ENCODE assay signal across 9 cellular contexts in genomic region chr5:62326302-62326701, GRCh38. TPM values are rescaled to one million over a fixed set of nuclear protein-coding genes. Genes with fewer than 3 reads are reported as not detected.
DNase-seq lines count a peak whose midpoint lies in the region; ATAC-seq and TF ChIP-seq lines count a peak whose summit lies in the region.
"Had no signal": no experiment of that assay in that cellular context is flagged by ENCODE, and none has a peak within 500 bp of the region (broad histone marks: within the 10 kb centered on the region; RNA-seq: fewer than 3 reads in every experiment).

No MANE protein-coding gene starts in this region.

- H3K27ac ChIP-seq in endodermal cell (ENCODE audit: low read depth, low read length) (no peak overlapping the region), GM23248 (no peak overlapping the region)

- H3K79me2 ChIP-seq in GM23248 (ENCODE audit: insufficient read depth) = peaks cover 100% of the 10 kb centered on the region

- H3K9me3 Mint-ChIP-seq in endodermal cell = no peaks in the 10 kb centered on the region

- peak overlapping the region; percentile 50 for H3K27ac Mint-ChIP-seq in endodermal cell

- peaks cover 21% of the 10 kb centered on the region for H3K36me3 Mint-ChIP-seq in endodermal cell (ENCODE audit: low read depth)

- H3K36me3 ChIP-seq in endodermal cell (ENCODE audit: control insufficient read depth, insufficient read depth, low read length) = peaks cover 9% of the 10 kb centered on the region
- H3K36me3 ChIP-seq in GM23248 (ENCODE audit: low read depth) = peaks cover 3% of the 10 kb centered on the region; the same call in 1 of the 2 replicates

- no peak for TF ChIP-seq CTCF in endodermal cell (conservative IDR thresholded peaks at IDR 0.05)

- H3K4me1 ChIP-seq in endodermal cell (ENCODE audit: control insufficient read depth, insufficient read depth, low read length) (no peaks in the 10 kb centered on the region), GM23248 (ENCODE audit: insufficient read depth) (peaks cover 5% of the 10 kb centered on the region; the same call in 1 of the 2 replicates)

- H3K9me2 ChIP-seq in GM23248 (ENCODE audit: insufficient read depth) = no peaks in the 10 kb centered on the region

- H2AFZ ChIP-seq in GM23248 = no peak overlapping the region

- 78 to 88% methylated on average over 1 of the region's 1 CpG for WGBS in endodermal cell (ENCODE audit: insufficient coverage in 1 of 2, insufficient read length in 1 of 2), 2 experiments
- WGBS in GM23248 (ENCODE audit: low coverage in 1 of 2, low lambda C conversion rate in 2 of 2, missing lambda C conversion rate in 2 of 2), 2 experiments = 91 to 97% methylated on average over 1 of the region's 1 CpG

- no peak for DNase-seq in endodermal cell
- DNase-seq in GM23248 = no peak
- DNase-seq in HPDE6-E6E7 (ENCODE audit: extremely low spot score) = no peak
- DNase-seq: DMS53 had no signal

- H3K27me3 ChIP-seq in endodermal cell (ENCODE audit: control insufficient read depth, insufficient read depth, low read length, poor library complexity, severe bottlenecking) (no peaks in the 10 kb centered on the region), GM23248 (replicated peaks; ENCODE audit: insufficient read depth) (no peaks in the 10 kb centered on the region)

- in situ Hi-C loops in GM23248 (cut with MboI) = no loop called here

- H3K4me2 ChIP-seq in GM23248 (ENCODE audit: unreplicated experiment) = no peak overlapping the region

- H3K9ac ChIP-seq in endodermal cell (ENCODE audit: extremely low read depth, low read length, poor library complexity, severe bottlenecking) (no peak overlapping the region), GM23248 (no peak overlapping the region)

- no peak overlapping the region for H3K4me3 ChIP-seq in endodermal cell (ENCODE audit: low read length)
- no peak overlapping the region for H3K4me3 ChIP-seq in GM23248

- no peaks in the 10 kb centered on the region for H3K27me3 Mint-ChIP-seq in endodermal cell (ENCODE audit: insufficient read depth)

- H3K4me3 Mint-ChIP-seq in endodermal cell = no peak overlapping the region

- no peaks in the 10 kb centered on the region for H3K9me3 ChIP-seq in endodermal cell (ENCODE audit: control insufficient read depth, low read length)
- H3K9me3 ChIP-seq in GM23248 (ENCODE audit: low read depth) = no peaks in the 10 kb centered on the region

- peaks cover 15% of the 10 kb centered on the region for H3K4me1 Mint-ChIP-seq in endodermal cell

- 0 out of 2 replicates have a peak, but pooled peaks cover 5% of the 10 kb centered on the region for H4K20me1 ChIP-seq in GM23248 (ENCODE audit: insufficient read depth)

- ATAC-seq in GM18511 (IDR thresholded peaks at IDR 0.05; ENCODE audit: unreplicated experiment) (peak; percentile 70), GM21619 (IDR thresholded peaks at IDR 0.05; ENCODE audit: unreplicated experiment) (peak; percentile 69), HG03521 (IDR thresholded peaks at IDR 0.05; ENCODE audit: unreplicated experiment) (peak; percentile 61), GM18520 (IDR thresholded peaks at IDR 0.05; ENCODE audit: unreplicated experiment) (no peak), HG02623 (IDR thresholded peaks at IDR 0.05; ENCODE audit: unreplicated experiment) (no peak)

- H3F3A ChIP-seq in GM23248 (ENCODE audit: insufficient read depth) = no peaks in the 10 kb centered on the region

RNA-seq across cellular contexts. Expression of gene KIF2A, which starts 20.3 kb away (rescaled TPM):
- total RNA-seq in endodermal cell = 10 to 100 TPM; 67.4 to 74.6 TPM
- 73.5 TPM for polyA plus RNA-seq in endodermal cell (2013, experiment 1 of 2)
- 78.8 TPM for polyA plus RNA-seq in endodermal cell (2013, experiment 2 of 2)
- 34.5 and 40.0 TPM in 2 replicates for total RNA-seq in GM23248 (2014; rRNA removed; shearing (Covaris generic))
- polyA plus RNA-seq in GM23248 (2016; fragmentation: Nextera tagmentation; extraction: Ambion mirVana) = 37.0 and 38.2 TPM in 2 replicates

Comparison
In these comparisons a context has a peak if more than half of its experiments do, and no peak if none do; other contexts are left out.
1. ATAC-seq: peak in GM18511 (single experiment), GM21619 (single experiment) and HG03521 (single experiment); none in GM18520 (single experiment) and HG02623 (single experiment).